Comparison of ENCODE assay signal across 8 cellular contexts in genomic region chr19:36688058-36688457, GRCh38.
DNase-seq lines count a peak whose midpoint lies in the region; ATAC-seq and TF ChIP-seq lines count a peak whose summit lies in the region.

No MANE protein-coding gene starts in this region.

- H3K4me3 ChIP-seq in HUES48 (ENCODE audit: low read depth, low read length) = peak overlapping the region; percentile 97
- peak overlapping the region; percentile 67 to 77 for H3K4me3 ChIP-seq in cardiac fibroblast (replicated peaks in 1 of 2; ENCODE audit: low read depth in 2 of 2, low read length in 2 of 2)
- H3K4me3 ChIP-seq in muscle layer of duodenum (ENCODE audit: low read depth in 1 of 2, low read length in 2 of 2) = peak overlapping the region; percentile 80 to 92

- peaks cover 40% of the 10 kb centered on the region for H3K36me3 ChIP-seq in HUES48 (ENCODE audit: control insufficient read depth, insufficient read depth, low read length)
- peaks cover 23 to 55% of the 10 kb centered on the region in 2 donors for H3K36me3 ChIP-seq in muscle layer of duodenum (ENCODE audit: control insufficient read depth in 1 of 2, insufficient read depth in 2 of 2, low read length in 2 of 2)

- H3K27me3 ChIP-seq in HUES48 (ENCODE audit: control insufficient read depth, insufficient read depth, low read length) = no peaks in the 10 kb centered on the region
- H3K27me3 ChIP-seq in muscle layer of duodenum (ENCODE audit: low read depth, low read length) = no peaks in the 10 kb centered on the region

- peak; percentile 5 for DNase-seq in ACHN
- DNase-seq in cardiac fibroblast (ENCODE audit: low read depth in 2 of 2) = no peak
- DNase-seq in hippocampal formation (lab: John Stamatoyannopoulos, UW) = no peak

- TF ChIP-seq CTCF in cardiac fibroblast (IDR thresholded peaks at IDR 0.05; ENCODE audit: low read depth, low read length) = no peak

- ATAC-seq in GM19351 (IDR thresholded peaks at IDR 0.05; ENCODE audit: unreplicated experiment) (no peak), GM21786 (IDR thresholded peaks at IDR 0.05; ENCODE audit: unreplicated experiment) (no peak), HG02763 (IDR thresholded peaks at IDR 0.05; ENCODE audit: unreplicated experiment) (no peak)

- H3K4me1 ChIP-seq in HUES48 (ENCODE audit: control insufficient read depth, insufficient read depth, low read length) (no peaks in the 10 kb centered on the region), muscle layer of duodenum (ENCODE audit: control insufficient read depth in 1 of 2, insufficient read depth in 2 of 2, low read length in 2 of 2) (peaks cover 3 to 18% of the 10 kb centered on the region in 2 donors)

- peak overlapping the region; percentile 93 for H3K9ac ChIP-seq in HUES48 (ENCODE audit: low read depth, low read length)

- H3K9me3 ChIP-seq in HUES48 (ENCODE audit: control insufficient read depth, insufficient read depth, low read length) (peaks cover 20% of the 10 kb centered on the region), muscle layer of duodenum (ENCODE audit: control insufficient read depth in 1 of 2, low read length in 2 of 2) (peaks cover 0 to 4% of the 10 kb centered on the region in 2 donors)

- no peak overlapping the region for H3K27ac ChIP-seq in HUES48 (ENCODE audit: low read depth, low read length)
- peak overlapping the region; percentile 30 for H3K27ac ChIP-seq in muscle layer of duodenum (ENCODE audit: low read length)

- in situ Hi-C loops in ACHN (cut with HindIII; ENCODE audit: low pct_ligation_motif_present, low pct_unique_long_range_greater_than_20kb, low sequenced_read_pairs) = no loop called here
